In genomic region chr6:105402981-105403935, GRCh38 we compare ENCODE assay signal across 8 cellular contexts. TPM values are rescaled to one million over a fixed set of nuclear protein-coding genes. Genes with fewer than 3 reads are reported as not detected.
DNase-seq lines count a peak whose midpoint lies in the region; ATAC-seq and TF ChIP-seq lines count a peak whose summit lies in the region.

Gene PREP, minus strand, starts transcription at chr6:105403082. Its CDS starts 191 bp downstream, at chr6:105402891.

- H3K27ac Mint-ChIP-seq in effector memory CD8-positive, alpha-beta T cell: peak within 1 kb of the TSS; percentile 87 to 89

- H3K79me1 ChIP-seq in mesendoderm (ENCODE audit: low read length): peaks cover 19% of the 10 kb centered on the region

- peaks cover 0 to 7% of the 10 kb centered on the region in 2 donors for H3K27me3 Mint-ChIP-seq in effector memory CD8-positive, alpha-beta T cell

- no peak within 1 kb of the TSS for H4K5ac ChIP-seq in mesendoderm (ENCODE audit: low read length)

- H2BK15ac ChIP-seq in mesendoderm (replicated peaks; ENCODE audit: low read depth): no peak within 1 kb of the TSS

- H3K9me3 Mint-ChIP-seq in effector memory CD8-positive, alpha-beta T cell: no peaks in the 10 kb centered on the region

- DNase-seq in COR-L47 (lab: John Stamatoyannopoulos, UW): peak; percentile 81
- DNase-seq in HL-60 (ENCODE audit: low read depth in 1 of 2, low spot score in 1 of 2): peak; percentile 52 to 86
- DNase-seq in NOMO-1 (lab: John Stamatoyannopoulos, UW; ENCODE audit: unreplicated experiment in 2 of 2): peak; percentile 83 to 94
- DNase-seq in activated CD8-positive, alpha-beta memory T cell treated with anti-CD3 and anti-CD28 coated beads for 4 hours (ENCODE audit: low read depth in 2 of 2): peak; percentile 63 to 67
- peak; percentile 77 to 80 (median 79) for DNase-seq in effector memory CD8-positive, alpha-beta T cell
- DNase-seq in mesendoderm: peak; percentile 89
- peak; percentile 80 for DNase-seq in stimulated activated CD8-positive, alpha-beta memory T cell treated with anti-CD3 and anti-CD28 coated beads, Interleukin-12 subunit alpha, Interleukin-12 subunit beta, amount 100 ng/mL, for 4 hours (ENCODE audit: low read depth)

- no peaks in the 10 kb centered on the region for H3K36me3 ChIP-seq in mesendoderm (ENCODE audit: control insufficient read depth, insufficient read depth, low read length)

- peak within 1 kb of the TSS; percentile 32 for H3K23ac ChIP-seq in mesendoderm (ENCODE audit: low read length)

- peak within 1 kb of the TSS; percentile 44 for H3K4ac ChIP-seq in mesendoderm (ENCODE audit: low read depth, low read length)

- no peak within 1 kb of the TSS for H4K8ac ChIP-seq in mesendoderm (ENCODE audit: low read depth, low read length)

- H3K27me3 ChIP-seq in HL-60 (ENCODE audit: insufficient read depth, poor library complexity, severe bottlenecking) (no peaks in the 10 kb centered on the region), mesendoderm (ENCODE audit: insufficient read depth, low read length, poor library complexity) (no peaks in the 10 kb centered on the region)

- H3K79me2 ChIP-seq in mesendoderm (ENCODE audit: control insufficient read depth, insufficient read depth, low read length): peaks cover 33% of the 10 kb centered on the region

- H3K4me1 Mint-ChIP-seq in effector memory CD8-positive, alpha-beta T cell (ENCODE audit: low read depth in 2 of 2): peaks cover 46 to 54% of the 10 kb centered on the region in 2 donors

- WGBS in mesendoderm (ENCODE audit: extremely low coverage, insufficient coverage, low lambda C conversion rate): no CpG with 5 or more reads among the region's 78 CpGs

- peak; percentile 90 for ATAC-seq in GM19463 (IDR thresholded peaks at IDR 0.05; ENCODE audit: unreplicated experiment)
- ATAC-seq in effector memory CD8-positive, alpha-beta T cell (replicated peaks): peak; percentile 92

- H3K9ac ChIP-seq in mesendoderm (ENCODE audit: low read length): peak within 1 kb of the TSS; percentile 87

- H3K4me3 ChIP-seq in HL-60 (replicated peaks; ENCODE audit: insufficient read depth, low read length) (peak within 1 kb of the TSS; percentile 94), mesendoderm (ENCODE audit: low read length) (peak within 1 kb of the TSS; percentile 83)

- H3K36me3 Mint-ChIP-seq in effector memory CD8-positive, alpha-beta T cell (ENCODE audit: insufficient read depth): peaks cover 6% of the 10 kb centered on the region

- H3K4me1 ChIP-seq in mesendoderm (ENCODE audit: control insufficient read depth, low read depth, low read length): peaks cover 11% of the 10 kb centered on the region

- no peak within 1 kb of the TSS for H2BK120ac ChIP-seq in mesendoderm (ENCODE audit: low read depth, low read length)

- peak within 1 kb of the TSS; percentile 97 for H3K56ac ChIP-seq in mesendoderm (ENCODE audit: low read length)

- H3K27ac ChIP-seq in HL-60 (replicated peaks) (peak within 1 kb of the TSS; percentile 87), mesendoderm (ENCODE audit: low read depth, low read length) (peak within 1 kb of the TSS; percentile 52)

- peak within 1 kb of the TSS; percentile 23 for H3K18ac ChIP-seq in mesendoderm (ENCODE audit: low read length)

- peak within 1 kb of the TSS; percentile 27 for H2BK5ac ChIP-seq in mesendoderm (ENCODE audit: low read length)

- peak; percentile 79 for TF ChIP-seq CTCF in HL-60 (IDR thresholded peaks at IDR 0.05; ENCODE audit: insufficient read depth, low read length)

- H2AK5ac ChIP-seq in mesendoderm (ENCODE audit: low read length): no peak within 1 kb of the TSS

- H3K4me2 ChIP-seq in mesendoderm (ENCODE audit: low read length): peak within 1 kb of the TSS; percentile 76

- H3K4me3 Mint-ChIP-seq in effector memory CD8-positive, alpha-beta T cell: peak within 1 kb of the TSS; percentile 92 to 96

RNA-seq across cellular contexts. Expression of gene PREP, which starts in this region (rescaled TPM):
- polyA plus RNA-seq in mesendoderm (2013, experiment 1 of 2): 74.9 TPM
- 72.8 TPM for polyA plus RNA-seq in mesendoderm (2013, experiment 2 of 2)

Comparison
In these comparisons a context has a peak if more than half of its experiments do, and no peak if none do; other contexts are left out.
1. Peak in every context shown above with its lines: DNase-seq, ATAC-seq, H3K4me3 ChIP-seq and H3K27ac ChIP-seq.